8 cellular contexts compared by ENCODE assay signal in genomic region chr12:53380797-53381738, GRCh38. TPM values are rescaled to one million over a fixed set of nuclear protein-coding genes. Genes with fewer than 3 reads are reported as not detected.
A peak's percentile ranks its signal among the peaks of the same experiment; 100 is the strongest.
DNase-seq lines count a peak whose midpoint lies in the region; FAIRE-seq and TF ChIP-seq lines count a peak whose summit lies in the region.

No MANE protein-coding gene starts in this region.

- no peak for FAIRE-seq in urothelium cell line (lab: Jason Lieb, UNC)

- H3K4me3 Mint-ChIP-seq in activated naive CD8-positive, alpha-beta T cell treated with anti-CD3 and anti-CD28 coated beads for 36 hours = peak overlapping the region; percentile 93

- peaks cover 18 to 22% of the 10 kb centered on the region in 2 donors for H3K36me3 ChIP-seq in stomach smooth muscle (ENCODE audit: control insufficient read depth in 2 of 2, insufficient read depth in 2 of 2, low read length in 2 of 2)

- DNase-seq in A172 (ENCODE audit: low spot score) (peak; percentile 41), HFF-Myc (ENCODE audit: extremely low read depth, low read depth) (no peak), inferior parietal cortex (ENCODE audit: extremely low spot score) (peak; percentile 58), urothelium cell line (ENCODE audit: low spot score) (no peak), NCI-H1436 (lab: John Stamatoyannopoulos, UW) (no peak), dedifferentiated amniotic fluid mesenchymal stem cell (ENCODE audit: extremely low spot score) (no peak)
- DNase-seq in activated naive CD8-positive, alpha-beta T cell treated with anti-CD3 and anti-CD28 coated beads for 36 hours = no peak

- peaks cover 38% of the 10 kb centered on the region for H3K36me3 Mint-ChIP-seq in activated naive CD8-positive, alpha-beta T cell treated with anti-CD3 and anti-CD28 coated beads for 36 hours

- peak overlapping the region; percentile 94 for H3K27ac Mint-ChIP-seq in activated naive CD8-positive, alpha-beta T cell treated with anti-CD3 and anti-CD28 coated beads for 36 hours

- H3K9me3 ChIP-seq in stomach smooth muscle (ENCODE audit: control insufficient read depth in 2 of 2, low read length in 2 of 2) = no peaks in the 10 kb centered on the region

- H3K4me3 ChIP-seq in HFF-Myc (replicated peaks; ENCODE audit: low read depth, low read length) = peak overlapping the region; percentile 53
- peak overlapping the region; percentile 54 to 69 for H3K4me3 ChIP-seq in stomach smooth muscle (ENCODE audit: low read length in 2 of 2)

- no peaks in the 10 kb centered on the region for H3K27me3 ChIP-seq in stomach smooth muscle (ENCODE audit: control insufficient read depth in 1 of 2, insufficient read depth in 2 of 2, low read length in 2 of 2)

- TF ChIP-seq CTCF in HFF-Myc (IDR thresholded peaks at IDR 0.05; ENCODE audit: low read depth, low read length, missing control alignments) = no peak

- H3K27me3 Mint-ChIP-seq in activated naive CD8-positive, alpha-beta T cell treated with anti-CD3 and anti-CD28 coated beads for 36 hours = no peaks in the 10 kb centered on the region

- H3K9ac ChIP-seq in stomach smooth muscle (ENCODE audit: low read length in 2 of 2) = peak overlapping the region; percentile 36 to 47

- peaks cover 40% of the 10 kb centered on the region for H3K4me1 Mint-ChIP-seq in activated naive CD8-positive, alpha-beta T cell treated with anti-CD3 and anti-CD28 coated beads for 36 hours

- H3K9me3 Mint-ChIP-seq in activated naive CD8-positive, alpha-beta T cell treated with anti-CD3 and anti-CD28 coated beads for 36 hours = no peaks in the 10 kb centered on the region

- H3K4me1 ChIP-seq in stomach smooth muscle (ENCODE audit: control insufficient read depth, insufficient read depth, low read length) = peaks cover 38% of the 10 kb centered on the region

- H3K27ac ChIP-seq in stomach smooth muscle (ENCODE audit: low read length) = peak overlapping the region; percentile 37

RNA-seq across cellular contexts. Expression of gene SP1, which starts 1.1 kb away (rescaled TPM):
- 30.2 and 32.8 TPM in 2 replicates for total RNA-seq in A172 (2014; rRNA removed; shearing (Covaris generic))
- total RNA-seq in activated naive CD8-positive, alpha-beta T cell treated with anti-CD3 and anti-CD28 coated beads for 36 hours = 10 to 100 TPM; 65.8 to 68.1 TPM

RNA-seq across cellular contexts. Expression of gene AMHR2, which starts 42.6 kb away (rescaled TPM):
- total RNA-seq in A172 (2014; rRNA removed; shearing (Covaris generic)) = 0.57 TPM in 1 of 2 replicates, not detected in the other
- total RNA-seq in activated naive CD8-positive, alpha-beta T cell treated with anti-CD3 and anti-CD28 coated beads for 36 hours = not detected

RNA-seq across cellular contexts. Expression of gene SP7, which starts 44.9 kb away (rescaled TPM):
- 0.05 TPM in 1 of 2 replicates, not detected in the other for total RNA-seq in A172 (2014; rRNA removed; shearing (Covaris generic))
- not detected for total RNA-seq in activated naive CD8-positive, alpha-beta T cell treated with anti-CD3 and anti-CD28 coated beads for 36 hours

RNA-seq across cellular contexts. Expression of gene AAAS, which starts 59.7 kb away (rescaled TPM):
- 48.4 and 62.9 TPM in 2 replicates for total RNA-seq in A172 (2014; rRNA removed; shearing (Covaris generic))
- 10 to 100 TPM; 79.9 to 86.4 TPM for total RNA-seq in activated naive CD8-positive, alpha-beta T cell treated with anti-CD3 and anti-CD28 coated beads for 36 hours

Comparison
In these comparisons a context has a peak if more than half of its experiments do, and no peak if none do; other contexts are left out.
1. DNase-seq: peak in A172 (single experiment) and inferior parietal cortex (single experiment); none in HFF-Myc (single experiment), activated naive CD8-positive, alpha-beta T cell treated with anti-CD3 and anti-CD28 coated beads for 36 hours (single experiment), urothelium cell line (single experiment), NCI-H1436 (single experiment) and dedifferentiated amniotic fluid mesenchymal stem cell (single experiment).